ENCODE assay signal across 8 cellular contexts in genomic region chr3:11335056-11335608, GRCh38.
DNase-seq lines count a peak whose midpoint lies in the region; ATAC-seq and TF ChIP-seq lines count a peak whose summit lies in the region.

No MANE protein-coding gene starts in this region.

- ATAC-seq in right lobe of liver (peak; percentile 73 to 87 (median 80)), upper lobe of left lung (ENCODE audit: low FRiP score in 2 of 2) (peak in 1 of 2 donors; percentile 85), GM21825 (IDR thresholded peaks at IDR 0.05; ENCODE audit: unreplicated experiment) (no peak)

- H3K9me3 ChIP-seq in Peyer's patch (no peaks in the 10 kb centered on the region), right lobe of liver (no peaks in the 10 kb centered on the region), upper lobe of left lung (no peaks in the 10 kb centered on the region)

- H3K9me3 Mint-ChIP-seq in activated naive CD4-positive, alpha-beta T cell treated with anti-CD3 and anti-CD28 coated beads, Interleukin-2, amount 10 ng/mL, durations not matched to agents 7 days and 5 days, result no peaks in the 10 kb centered on the region

- no peak overlapping the region for H3K27ac Mint-ChIP-seq in activated naive CD4-positive, alpha-beta T cell treated with anti-CD3 and anti-CD28 coated beads, Interleukin-2, amount 10 ng/mL, durations not matched to agents 7 days and 5 days

- H3K27me3 Mint-ChIP-seq in activated naive CD4-positive, alpha-beta T cell treated with anti-CD3 and anti-CD28 coated beads, Interleukin-2, amount 10 ng/mL, durations not matched to agents 7 days and 5 days, result no peaks in the 10 kb centered on the region

- H3K36me3 ChIP-seq in Peyer's patch (peaks cover 0 to 19% (median 0%) of the 10 kb centered on the region in 3 donors), right lobe of liver (peaks cover 0 to 4% (median 0%) of the 10 kb centered on the region in 4 donors), upper lobe of left lung (peaks cover 0 to 19% (median 6%) of the 10 kb centered on the region in 4 donors)

- no peak overlapping the region for H3K4me3 Mint-ChIP-seq in activated naive CD4-positive, alpha-beta T cell treated with anti-CD3 and anti-CD28 coated beads, Interleukin-2, amount 10 ng/mL, durations not matched to agents 7 days and 5 days

- peak; percentile 24 for DNase-seq in activated naive CD4-positive, alpha-beta T cell treated with anti-CD3 and anti-CD28 coated beads, Interleukin-2, amount 10 ng/mL, durations not matched to agents 7 days and 5 days
- no peak for DNase-seq in activated naive CD4-positive, alpha-beta T cell (lab: John Stamatoyannopoulos, UW)
- DNase-seq in HT-29 (ENCODE audit: low spot score) (peak; percentile 59), Peyer's patch (no peak), coronary artery (ENCODE audit: low spot score) (no peak), right lobe of liver (no peak), upper lobe of left lung (no peak)

- CTCF ChIA-PET in activated naive CD4-positive, alpha-beta T cell treated with anti-CD3 and anti-CD28 coated beads, Interleukin-2, amount 10 ng/mL, durations not matched to agents 7 days and 5 days (lab: Charles Lee), result interaction anchor here (0.6 to 6.7 kb wide), 23 partner anchors 10 to 384 kb away, joined by 3 to 91 read pairs (median 4); no protein-coding TSS in a partner anchor

- TF ChIP-seq POLR2A in Peyer's patch (IDR thresholded peaks at IDR 0.05) (no peak), right lobe of liver (IDR thresholded peaks at IDR 0.05) (no peak), upper lobe of left lung (IDR thresholded peaks at IDR 0.05) (no peak)

- no peak for TF ChIP-seq EP300 in upper lobe of left lung (IDR thresholded peaks at IDR 0.05)

- H3K4me1 Mint-ChIP-seq in activated naive CD4-positive, alpha-beta T cell treated with anti-CD3 and anti-CD28 coated beads, Interleukin-2, amount 10 ng/mL, durations not matched to agents 7 days and 5 days, result no peaks in the 10 kb centered on the region

- H3K27me3 ChIP-seq in Peyer's patch (no peaks in the 10 kb centered on the region), right lobe of liver (no peaks in the 10 kb centered on the region), upper lobe of left lung (no peaks in the 10 kb centered on the region)

- H3K4me1 ChIP-seq in Peyer's patch, result no peaks in the 10 kb centered on the region
- no peaks in the 10 kb centered on the region for H3K4me1 ChIP-seq in right lobe of liver
- H3K4me1 ChIP-seq in upper lobe of left lung, result no peaks in the 10 kb centered on the region

- WGBS in right lobe of liver (ENCODE audit: insufficient coverage, low coverage, low lambda C conversion rate, missing lambda C conversion rate), result 49% methylated on average over 4 of the region's 4 CpGs
- WGBS in upper lobe of left lung, 2 donors, result 36 to 48% methylated on average over 4 of the region's 4 CpGs

- H3K36me3 Mint-ChIP-seq in activated naive CD4-positive, alpha-beta T cell treated with anti-CD3 and anti-CD28 coated beads, Interleukin-2, amount 10 ng/mL, durations not matched to agents 7 days and 5 days, result peaks cover 10% of the 10 kb centered on the region

- H3K27ac ChIP-seq in Peyer's patch, result no peak overlapping the region
- no peak overlapping the region for H3K27ac ChIP-seq in coronary artery
- no peak overlapping the region for H3K27ac ChIP-seq in right lobe of liver
- no peak overlapping the region for H3K27ac ChIP-seq in upper lobe of left lung

- TF ChIP-seq CTCF in Peyer's patch (IDR thresholded peaks at IDR 0.05) (peak in 5 of 6 experiments; percentile 55 to 85 (median 74)), coronary artery (IDR thresholded peaks at IDR 0.05) (peak; percentile 67), right lobe of liver (IDR thresholded peaks at IDR 0.05) (peak; percentile 58 to 73 (median 64)), upper lobe of left lung (IDR thresholded peaks at IDR 0.05) (peak; percentile 29 to 74 (median 68))

- intact Hi-C loops in right lobe of liver (cut with DNase I), result no loop called here

- H3K4me3 ChIP-seq in Peyer's patch (no peak overlapping the region), coronary artery (no peak overlapping the region), right lobe of liver (no peak overlapping the region), upper lobe of left lung (no peak overlapping the region)

Comparison
In these comparisons a context has a peak if more than half of its experiments do, and no peak if none do; other contexts are left out.
1. DNase-seq: peak in activated naive CD4-positive, alpha-beta T cell treated with anti-CD3 and anti-CD28 coated beads, Interleukin-2, amount 10 ng/mL, durations not matched to agents 7 days and 5 days (single experiment) and HT-29 (single experiment); none in activated naive CD4-positive, alpha-beta T cell (0 of 4), Peyer's patch (0 of 3), coronary artery (single experiment), right lobe of liver (0 of 3) and upper lobe of left lung (0 of 2).
2. Peak in every context shown above with its lines, with median percentiles within 50 percentile points of each other: CTCF ChIP-seq.